14 cellular contexts compared by ENCODE assay signal in the genomic region with DNA sequence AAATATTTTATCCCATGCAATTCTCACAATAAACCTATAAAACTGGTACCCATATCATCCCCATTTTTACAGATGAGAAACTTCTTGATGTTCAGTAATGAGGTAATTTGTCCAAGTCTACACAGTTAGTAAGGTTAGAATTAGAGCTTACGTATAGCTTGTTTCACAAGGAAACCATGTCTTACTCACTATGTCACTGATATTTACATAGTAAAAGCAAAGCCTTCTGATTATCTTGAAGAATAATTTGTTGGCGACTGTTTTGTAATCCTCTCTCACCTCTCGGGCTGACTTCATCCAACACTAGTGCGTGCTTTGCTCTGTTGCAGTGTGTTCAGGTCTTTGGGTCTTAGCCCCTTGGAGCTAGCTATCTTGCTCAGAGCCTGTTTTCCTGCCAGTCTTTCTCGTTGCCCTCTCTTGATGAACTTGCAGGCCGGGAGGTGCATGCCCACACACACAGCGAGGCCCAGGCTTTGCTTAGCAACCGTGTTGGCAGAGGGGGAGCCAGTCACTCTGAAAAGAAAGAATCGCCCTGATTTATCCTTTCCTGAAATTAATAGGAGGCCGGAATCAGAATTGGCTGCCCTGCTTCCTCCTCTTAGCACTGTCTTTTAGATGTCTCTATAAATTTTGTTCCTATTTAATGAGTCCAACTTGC.
DNase-seq lines count a peak whose midpoint lies in the region; ATAC-seq, FAIRE-seq and TF ChIP-seq lines count a peak whose summit lies in the region.
"Had no signal": no experiment of that assay in that cellular context is flagged by ENCODE, and none has a peak within 500 bp of the region (broad histone marks: within the 10 kb centered on the region; RNA-seq: fewer than 3 reads in every experiment).

No MANE protein-coding gene starts in this region.

- H4K5ac ChIP-seq in H1 (ENCODE audit: insufficient read length, low read depth, low read length) = no peak overlapping the region

- H2AK5ac ChIP-seq in H1 (ENCODE audit: low read depth, low read length) = no peak overlapping the region

- H3K27me3 ChIP-seq in H1 (replicated peaks in 1 of 4; ENCODE audit: control insufficient read depth in 3 of 4, extremely low read depth in 1 of 4, insufficient read depth in 3 of 4, low read length in 3 of 4) = no peaks in the 10 kb centered on the region
- H3K27me3 ChIP-seq: ovary had no signal

- TF ChIP-seq EP300 in H1 (IDR thresholded peaks at IDR 0.05; ENCODE audit: borderline replicate concordance in 1 of 2, low read depth in 2 of 2, low read length in 2 of 2) = no peak

- H3K79me1 ChIP-seq in H1 (ENCODE audit: low read depth, low read length) = no peaks in the 10 kb centered on the region

- ATAC-seq in GM21619 (IDR thresholded peaks at IDR 0.05; ENCODE audit: unreplicated experiment) = no peak
- ATAC-seq: activated CD4-positive, alpha-beta T cell treated with anti-CD3 and anti-CD28 coated beads for 36 hours; activated T-cell treated with anti-CD3 and anti-CD28 coated beads, Interleukin-2, amount 50 U/mL, for 72 hours had no signal

- no peaks in the 10 kb centered on the region for H3K23me2 ChIP-seq in H1 (ENCODE audit: low read depth, low read length)

- H2AFZ ChIP-seq in H1 (ENCODE audit: low read length) = peak overlapping the region; percentile 36

- no peak overlapping the region for H2BK15ac ChIP-seq in H1 (ENCODE audit: low read length)

- no peak overlapping the region for H3K18ac ChIP-seq in H1 (ENCODE audit: extremely low read depth, low read length)

- H3K23ac ChIP-seq in H1 (ENCODE audit: insufficient read length) = no peak overlapping the region

- POLR2A ChIA-PET in H1 (lab: Charles Lee; ENCODE audit: partially characterized antibody) = no interaction called here

- no peaks in the 10 kb centered on the region for H3K36me3 ChIP-seq in H1 (ENCODE audit: control insufficient read depth in 2 of 4, insufficient read depth in 4 of 4, low read length in 3 of 4)
- H3K36me3 ChIP-seq: ovary had no signal

- no peaks in the 10 kb centered on the region for H4K20me1 ChIP-seq in H1 (replicated peaks in 1 of 2; ENCODE audit: control insufficient read depth in 1 of 2, insufficient read depth in 2 of 2, low read length in 2 of 2)

- no peak overlapping the region for H2BK120ac ChIP-seq in H1 (replicated peaks; ENCODE audit: low read depth, low read length)

- H3K4me2 ChIP-seq in H1 (ENCODE audit: insufficient read depth in 1 of 2, low read depth in 2 of 2, low read length in 2 of 2) = no peak overlapping the region

- H2BK20ac ChIP-seq in H1 (ENCODE audit: low read length) = no peak overlapping the region

- H3K9ac ChIP-seq in H1 (replicated peaks in 1 of 4; ENCODE audit: extremely low read depth in 1 of 4, low read depth in 3 of 4, low read length in 3 of 4) = no peak overlapping the region

- no peak for TF ChIP-seq RAD21 in H1 (IDR thresholded peaks at IDR 0.05 in 1 of 2, conservative IDR thresholded peaks at IDR 0.05 in 1 of 2; ENCODE audit: low read depth in 2 of 2, low read length in 2 of 2)

- H3K4ac ChIP-seq in H1 (replicated peaks; ENCODE audit: insufficient read length, low read depth, low read length) = no peak overlapping the region

- no peak for FAIRE-seq in H1 (lab: Jason Lieb, UNC)

- no peaks in the 10 kb centered on the region for H3K9me3 ChIP-seq in H1 (ENCODE audit: insufficient read depth in 2 of 2, low read depth in 1 of 2, low read length in 1 of 2)
- H3K9me3 ChIP-seq: ovary had no signal

- H4K8ac ChIP-seq in H1 (ENCODE audit: extremely low read depth, insufficient read depth, low read length) = no peak overlapping the region

- no peak overlapping the region for H2BK5ac ChIP-seq in H1 (ENCODE audit: low read depth, low read length)

- H3K79me2 ChIP-seq in H1 (ENCODE audit: control insufficient read depth in 1 of 2, insufficient read depth in 2 of 2, low read length in 2 of 2) = no peaks in the 10 kb centered on the region

- no peaks in the 10 kb centered on the region for H3K4me1 ChIP-seq in H1 (replicated peaks in 1 of 4; ENCODE audit: control insufficient read depth in 3 of 4, insufficient read depth in 4 of 4, low read length in 3 of 4)

- TF ChIP-seq CTCF in VCaP (conservative IDR thresholded peaks at IDR 0.05) (no peak), H1 (IDR thresholded peaks at IDR 0.05; ENCODE audit: control extremely low read depth in 1 of 3, insufficient read depth in 1 of 3, low read depth in 1 of 3, low read length in 3 of 3) (no peak)

- no peak for TF ChIP-seq POLR2A in H1 (IDR thresholded peaks at IDR 0.05; ENCODE audit: control extremely low read depth in 1 of 2, low read depth in 2 of 2, low read length in 2 of 2)

- CTCF ChIA-PET in H1 (lab: Charles Lee; ENCODE audit: partially characterized antibody) = interaction anchor here (0.7 to 2.2 kb wide), 9 partner anchors 8 to 296 kb away, joined by 3 to 5 read pairs (median 4); no protein-coding TSS in a partner anchor

- H2BK12ac ChIP-seq in H1 (ENCODE audit: low read depth, low read length) = no peak overlapping the region

- H3K56ac ChIP-seq in H1 (replicated peaks; ENCODE audit: insufficient read length, low read depth, low read length) = no peak overlapping the region

- H3K27ac ChIP-seq in VCaP = peak overlapping the region; percentile 2; the same call in 1 of the 2 replicates
- H3K27ac ChIP-seq in H1 (ENCODE audit: low read depth, low read length) = no peak overlapping the region
- peak overlapping the region; percentile 27 for H3K27ac ChIP-seq in substantia nigra (ENCODE audit: low read depth, low read length, poor library complexity, severe bottlenecking)
- H3K27ac ChIP-seq: ovary had no signal

- no peak overlapping the region for H4K91ac ChIP-seq in H1 (replicated peaks; ENCODE audit: insufficient read length, low read length)

- 74% methylated on average over 10 of the region's 10 CpGs; no CpG with 5 or more reads in 1 of the 2 experiments for WGBS in H1 (ENCODE audit: extremely low coverage in 1 of 2, insufficient coverage in 1 of 2, insufficient read length in 1 of 2, insufficient replicate concordance in 2 of 2, low coverage in 1 of 2, low lambda C conversion rate in 2 of 2, missing lambda C conversion rate in 1 of 2), 2 experiments

- H3K4me3 ChIP-seq in H1 (ENCODE audit: extremely low read depth in 1 of 4, insufficient read depth in 2 of 4, low read depth in 3 of 4, low read length in 4 of 4) = no peak overlapping the region
- H3K4me3 ChIP-seq: ovary had no signal

- H3K14ac ChIP-seq in H1 (ENCODE audit: insufficient read length) = no peak overlapping the region

- DNase-seq in H1 (ENCODE audit: low read depth in 1 of 2, low spot score in 2 of 2) (no peak), midbrain (lab: John Stamatoyannopoulos, UW) (peak; percentile 37), substantia nigra (lab: John Stamatoyannopoulos, UW) (peak in 27 of 49 donors; percentile 11 to 67 (median 39)), RPMI8226 (no peak), NCI-H446 (lab: John Stamatoyannopoulos, UW) (no peak), AG08396 (ENCODE audit: low spot score) (no peak)
- DNase-seq: activated CD4-positive, alpha-beta T cell treated with anti-CD3 and anti-CD28 coated beads for 36 hours; activated T-cell treated with anti-CD3 and anti-CD28 coated beads, Interleukin-2, amount 50 U/mL, for 72 hours; EL; NCI-H446 treated with DMSO at 0.1 percent for 48 hours; ovary; stimulated activated CD4-positive, alpha-beta T cell treated with anti-CD3 and anti-CD28 coated beads, Interleukin-2, amount 100 ng/mL, for 24 hours had no signal

TF ChIP-seq in H1, 55 proteins besides CTCF, POLR2A, EP300 and RAD21:
- no peak for TF ChIP-seq SP1 (IDR thresholded peaks at IDR 0.05; ENCODE audit: low read depth, low read length)

Comparison
In these comparisons a context has a peak if more than half of its experiments do, and no peak if none do; other contexts are left out.
1. DNase-seq: peak in midbrain (single experiment) and substantia nigra (27 of 49); none in H1 (0 of 2), RPMI8226 (single experiment), NCI-H446 (0 of 2) and AG08396 (single experiment).